Comparison of ENCODE assay signal across 29 cellular contexts in the genomic region with DNA sequence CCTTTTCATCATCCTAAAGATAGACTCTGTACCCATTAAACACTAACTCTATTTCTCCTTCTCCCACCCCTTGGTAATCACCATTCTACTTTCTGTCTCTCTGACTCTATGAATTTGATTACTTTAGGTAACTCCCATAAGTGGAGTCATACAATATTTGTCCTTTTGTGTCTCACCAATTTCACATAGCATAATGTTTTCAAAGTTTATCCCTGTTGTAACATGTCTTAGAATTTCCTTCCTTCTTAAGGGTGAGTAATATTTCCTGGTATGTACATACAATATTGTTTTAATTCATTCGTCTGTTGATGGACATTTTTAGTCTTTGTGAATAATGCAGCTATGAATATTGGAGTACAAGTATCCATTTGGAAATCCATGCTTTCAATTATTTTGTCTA. TPM values are rescaled to one million over a fixed set of nuclear protein-coding genes. Genes with fewer than 3 reads are reported as not detected.
A peak's percentile ranks its signal among the peaks of the same experiment; 100 is the strongest.
DNase-seq lines count a peak whose midpoint lies in the region; ATAC-seq, FAIRE-seq and TF ChIP-seq lines count a peak whose summit lies in the region.
"Had no signal": no experiment of that assay in that cellular context is flagged by ENCODE, and none has a peak within 500 bp of the region (broad histone marks: within the 10 kb centered on the region; RNA-seq: fewer than 3 reads in every experiment).

No MANE protein-coding gene starts in this region.

- H3K27me3 Mint-ChIP-seq in HFFc6 (ENCODE audit: insufficient read depth) = no peaks in the 10 kb centered on the region
- H3K27me3 Mint-ChIP-seq: naive B cell had no signal

- H3K27ac Mint-ChIP-seq in HFFc6 = peak overlapping the region; percentile 6; the same call in 1 of the 2 replicates
- H3K27ac Mint-ChIP-seq: mesothelial cell of epicardium, naive B cell had no signal

- H3K4me2 ChIP-seq in K562 (ENCODE audit: insufficient read depth, low read length) (no peak overlapping the region), fibroblast of lung (ENCODE audit: extremely low read depth, insufficient read depth, low read length) (no peak overlapping the region)

- H2AFZ ChIP-seq in K562 (ENCODE audit: low read depth, low read length) = no peak overlapping the region
- no peak overlapping the region for H2AFZ ChIP-seq in fibroblast of lung (ENCODE audit: low read length)

- POLR2A ChIA-PET in K562 (lab: Yijun Ruan, JAX) = no interaction called here

- H3K79me2 ChIP-seq in K562 (ENCODE audit: control insufficient read depth, insufficient read depth, low read length) = no peaks in the 10 kb centered on the region
- no peaks in the 10 kb centered on the region for H3K79me2 ChIP-seq in fibroblast of lung (ENCODE audit: control insufficient read depth, insufficient read depth, low read length)

- no peaks in the 10 kb centered on the region for H3K9me3 Mint-ChIP-seq in HFFc6
- H3K9me3 Mint-ChIP-seq: central memory CD8-positive, alpha-beta T cell had no signal

- H3K4me1 Mint-ChIP-seq in HFFc6 (ENCODE audit: low read depth) = peaks cover 28% of the 10 kb centered on the region
- H3K4me1 Mint-ChIP-seq: central memory CD8-positive, alpha-beta T cell had no signal

- TF ChIP-seq RAD21 in K562 (CRISPR knock-in tag; conservative IDR thresholded peaks at IDR 0.05 in 1 of 2, IDR thresholded peaks at IDR 0.05 in 1 of 2) = no peak

- H3K4me3 ChIP-seq in K562 = no peak overlapping the region
- no peak overlapping the region for H3K4me3 ChIP-seq in fibroblast of lung (replicated peaks in 1 of 4; ENCODE audit: control extremely low read depth in 1 of 4, insufficient read depth in 1 of 4, low read depth in 3 of 4, low read length in 4 of 4)
- H3K4me3 ChIP-seq: ascending aorta, skin epidermis, stomach, thyroid gland had no signal

- no peak overlapping the region; the same call in 1 of the 2 replicates for H3K4me3 Mint-ChIP-seq in HFFc6
- H3K4me3 Mint-ChIP-seq: central memory CD8-positive, alpha-beta T cell; mesothelial cell of epicardium; naive B cell had no signal

- no peaks in the 10 kb centered on the region for H3K4me1 ChIP-seq in K562 (replicated peaks in 1 of 2; ENCODE audit: control insufficient read depth in 2 of 2, insufficient read depth in 2 of 2, low read length in 2 of 2)
- H3K4me1 ChIP-seq in fibroblast of lung (ENCODE audit: control insufficient read depth, extremely low read depth, insufficient read depth, low read length) = no peaks in the 10 kb centered on the region
- H3K4me1 ChIP-seq: ascending aorta, thyroid gland had no signal

- 0 out of 5 replicates have a peak, but pooled peaks cover 0 to 6% of the 10 kb centered on the region in 2 experiments for H3K27me3 ChIP-seq in K562 (ENCODE audit: control insufficient read depth in 2 of 2, insufficient read depth in 2 of 2, low read length in 2 of 2)
- no peaks in the 10 kb centered on the region for H3K27me3 ChIP-seq in fibroblast of lung (ENCODE audit: control insufficient read depth, insufficient read depth, low read length)
- H3K27me3 ChIP-seq: ascending aorta, thyroid gland had no signal

- no peak overlapping the region for H3K9ac ChIP-seq in K562 (ENCODE audit: insufficient read depth in 1 of 2, low read depth in 2 of 2, low read length in 2 of 2)
- H3K9ac ChIP-seq in fibroblast of lung (ENCODE audit: insufficient read depth, low read length) = no peak overlapping the region

- DNase-seq in HFFc6 (no peak), K562 (ENCODE audit: extremely low read depth in 1 of 4, low spot score in 3 of 4) (no peak), fibroblast of lung (ENCODE audit: low read depth in 2 of 2) (peak; percentile 2 to 6), pulmonary artery endothelial cell (ENCODE audit: low read depth, low spot score) (peak; percentile 40), posterior vena cava (ENCODE audit: low spot score) (no peak), cerebellum (ENCODE audit: low spot score) (no peak), LoVo (ENCODE audit: low spot score) (no peak), DMS53 (lab: John Stamatoyannopoulos, UW) (no peak)
- DNase-seq: activated CD4-positive, alpha-beta T cell treated with anti-CD3 and anti-CD28 coated beads, Interleukin-2, amount 50 U/mL, for 48 hours; activated CD4-positive, CD25-positive, alpha-beta regulatory T cell; activated CD8-positive, alpha-beta memory T cell treated with anti-CD3 and anti-CD28 coated beads, Interleukin-2, amount 50 U/mL, for 48 hours; activated naive CD4-positive, alpha-beta T cell treated with anti-CD3 and anti-CD28 coated beads, Interleukin-2, amount 50 U/mL, for 16 hours; KBM-7; kidney; MM.1S; naive B cell; NCI-H1417; NCI-H2081; NCI-H2227 treated with DMSO at 0.1 percent for 48 hours; NCI-H748 treated with DMSO at 0.1 percent for 48 hours; nucleus accumbens; stomach; thyroid gland had no signal

- H3K9me1 ChIP-seq in K562 (ENCODE audit: control insufficient read depth, insufficient read depth, low read length) = no peaks in the 10 kb centered on the region

- H3K9me3 ChIP-seq in K562 (replicated peaks; ENCODE audit: control insufficient read depth, insufficient read depth, low read depth, low read length) = no peaks in the 10 kb centered on the region
- H3K9me3 ChIP-seq in fibroblast of lung (ENCODE audit: control insufficient read depth, insufficient read depth, low read depth, low read length) = no peaks in the 10 kb centered on the region
- H3K9me3 ChIP-seq: ascending aorta, stomach, thyroid gland had no signal

- no peak for TF ChIP-seq POLR2A in K562 (conservative IDR thresholded peaks at IDR 0.05)

- no peaks in the 10 kb centered on the region for H3K36me3 Mint-ChIP-seq in HFFc6 (ENCODE audit: low read depth)
- H3K36me3 Mint-ChIP-seq: mesothelial cell of epicardium, naive B cell had no signal

- H3K27ac ChIP-seq in K562 (ENCODE audit: extremely low read depth, low read depth, low read length) = no peak overlapping the region
- H3K27ac ChIP-seq in fibroblast of lung (ENCODE audit: insufficient read depth, low read length) = no peak overlapping the region
- H3K27ac ChIP-seq: ascending aorta, skin epidermis, stomach, thyroid gland had no signal

- ATAC-seq in K562 = no peak

- intact Hi-C loops in K562 (cut with micrococcal nuclease) (no loop called here), posterior vena cava (cut with DNase I) (no loop called here)

- BruUV-seq in K562 (replicated peaks; lab: Mats Ljungman, UMichigan) = no TSS peak

- CTCF ChIA-PET in K562 (lab: Yijun Ruan, JAX; ENCODE audit: low intra/inter-chr PET ratio) = no interaction called here

- no peaks in the 10 kb centered on the region for H3K36me3 ChIP-seq in K562 (ENCODE audit: control insufficient read depth, insufficient read depth, low read length)
- no peaks in the 10 kb centered on the region for H3K36me3 ChIP-seq in fibroblast of lung (ENCODE audit: control insufficient read depth, insufficient read depth, low read length)
- H3K36me3 ChIP-seq: ascending aorta, stomach, thyroid gland had no signal

- H4K20me1 ChIP-seq in K562 (replicated peaks; ENCODE audit: control insufficient read depth, insufficient read depth, low read length) (no peaks in the 10 kb centered on the region), fibroblast of lung (ENCODE audit: control insufficient read depth, extremely low read depth, insufficient read depth, low read length) (no peaks in the 10 kb centered on the region)

- no peak for TF ChIP-seq EP300 in K562 (IDR thresholded peaks at IDR 0.05; ENCODE audit: low read length)

- WGBS in K562 (ENCODE audit: insufficient coverage, low coverage, missing lambda C conversion rate) = 0% methylated on average over 1 of the region's 1 CpG

- FAIRE-seq in K562 (lab: Jason Lieb, UNC) = peak; percentile 19
- FAIRE-seq: GM12891, H1, kidney had no signal

- no peak for TF ChIP-seq CTCF in HFFc6 (IDR thresholded peaks at IDR 0.05)
- no peak for TF ChIP-seq CTCF in K562 (IDR thresholded peaks at IDR 0.05 in 2 of 3, conservative IDR thresholded peaks at IDR 0.05 in 1 of 3; ENCODE audit: insufficient read depth in 2 of 3, low read depth in 1 of 3, low read length in 3 of 3)
- no peak for TF ChIP-seq CTCF in fibroblast of lung (conservative IDR thresholded peaks at IDR 0.05 in 1 of 2, IDR thresholded peaks at IDR 0.05 in 1 of 2; ENCODE audit: low read depth in 1 of 2, low read length in 2 of 2)

- in situ Hi-C loops in K562 (cut with MboI) = no loop called here

TF ChIP-seq in K562, 482 proteins besides CTCF, POLR2A, EP300 and RAD21:
- TF ChIP-seq PTBP1 (IDR thresholded peaks at IDR 0.05; ENCODE audit: low read depth, low read length) = no peak
- TF ChIP-seq NR1H2 (CRISPR knock-in tag; IDR thresholded peaks at IDR 0.05) = no peak

RNA-seq across cellular contexts. Expression of a gene that starts 50.9 kb away (rescaled TPM):
- 10 to 100 TPM; 32.9 to 51.4 (median 42.7) TPM for total RNA-seq in HFFc6 (2021; fragmentation: NEBNext Ultra II Directional; extraction: Animal tissue kit (Norgen Biotek cat#: 25700))
- total RNA-seq in K562 (2011; cell fraction: chromatin; rRNA removed; ENCODE audit: low replicate concordance) = 10.8 and 10.9 TPM in 2 replicates
- total RNA-seq in K562 (2011; cell fraction: nucleolus; rRNA removed) = 8.0 and 8.4 TPM in 2 replicates
- 7.2 and 13.0 TPM in 2 replicates for total RNA-seq in K562 (2011; cell fraction: nucleoplasm; rRNA removed)
- 2.6 and 3.0 TPM in 2 replicates for total RNA-seq in K562 (2014; rRNA removed)
- total RNA-seq in K562 (2014; rRNA removed; fragmentation: Illumina TruSeq; extraction: Trizol) = 4.3 and 4.9 TPM in 2 replicates
- total RNA-seq in K562 (2015; rRNA removed; fragmentation: Illumina TruSeq; extraction: Trizol) = 3.5 and 4.5 TPM in 2 replicates
- total RNA-seq in K562 (2021) = 3.1 and 3.8 TPM in 2 replicates
- polyA plus RNA-seq in K562 (2011; rRNA removed) = 17.6 and 32.4 TPM in 2 replicates
- 13.1 and 15.3 TPM in 2 replicates for polyA plus RNA-seq in K562 (2011; cell fraction: cytosol; rRNA removed)
- polyA plus RNA-seq in K562 (2011; cell fraction: nucleus; rRNA removed) = 20.1 and 29.2 TPM in 2 replicates
- 1.00 and 1.7 TPM in 2 replicates for polyA plus RNA-seq in K562 (2012)
- 3.7 and 5.2 TPM in 2 replicates for polyA plus RNA-seq in K562 (2014; fragmentation: Illumina TruSeq; extraction: Trizol)
- 1 to 10 TPM; 1.9 to 2.1 TPM for polyA plus RNA-seq in K562 (2014; fragmentation: Nextera tagmentation; extraction: Ambion mirVana)
- polyA plus RNA-seq in K562 (2014; rRNA removed) = 2.3 and 4.3 TPM in 2 replicates
- polyA minus RNA-seq in K562 (2011; rRNA and poly(A)+ RNA removed) = 24.0 and 39.4 TPM in 2 replicates
- polyA minus RNA-seq in K562 (2011; cell fraction: cytosol; rRNA and poly(A)+ RNA removed) = 14.4 and 16.5 TPM in 2 replicates
- polyA minus RNA-seq in K562 (2011; cell fraction: nucleus; rRNA and poly(A)+ RNA removed) = 11.7 and 16.0 TPM in 2 replicates
- total RNA-seq in fibroblast of lung = 25.3 and 27.5 TPM in 2 replicates
- polyA plus RNA-seq in fibroblast of lung = 29.1 and 36.5 TPM in 2 replicates
- 18.2 and 22.7 TPM in 2 replicates for polyA plus RNA-seq in fibroblast of lung (2012)
- 13.8 and 67.5 TPM in 2 replicates for polyA minus RNA-seq in fibroblast of lung (ENCODE audit: low replicate concordance)
- total RNA-seq in pulmonary artery endothelial cell = 107 and 175 TPM in 2 replicates
- total RNA-seq in posterior vena cava = 1 to 10 TPM; 3.3 to 4.7 TPM
- total RNA-seq in cerebellum = 24.7 TPM

Comparison
In these comparisons a context has a peak if more than half of its experiments do, and no peak if none do; other contexts are left out.
1. DNase-seq: peak in fibroblast of lung (2 of 2) and pulmonary artery endothelial cell (single experiment); none in HFFc6 (single experiment), K562 (0 of 4), posterior vena cava (single experiment), cerebellum (single experiment), LoVo (single experiment) and DMS53 (single experiment).